In genomic region chr13:49279112-49279511, GRCh38 we compare ENCODE assay signal across 24 cellular contexts. TPM values are rescaled to one million over a fixed set of nuclear protein-coding genes. Genes with fewer than 3 reads are reported as not detected.
DNase-seq lines count a peak whose midpoint lies in the region; ATAC-seq, FAIRE-seq and TF ChIP-seq lines count a peak whose summit lies in the region.
"Had no signal": no experiment of that assay in that cellular context is flagged by ENCODE, and none has a peak within 500 bp of the region (broad histone marks: within the 10 kb centered on the region; RNA-seq: fewer than 3 reads in every experiment).

No MANE protein-coding gene starts in this region.

- no peak for TF ChIP-seq EP300 in H1 (IDR thresholded peaks at IDR 0.05; ENCODE audit: borderline replicate concordance in 1 of 2, low read depth in 2 of 2, low read length in 2 of 2)

- H2BK12ac ChIP-seq in H1 (ENCODE audit: low read depth, low read length): no peak overlapping the region

- H2BK20ac ChIP-seq in IMR-90 (ENCODE audit: low read depth, low read length) (no peak overlapping the region), H1 (ENCODE audit: low read length) (peak overlapping the region; percentile 57; the same call in 1 of the 2 replicates)

- H2BK120ac ChIP-seq in IMR-90 (ENCODE audit: low read depth, low read length): no peak overlapping the region
- H2BK120ac ChIP-seq in H1 (replicated peaks; ENCODE audit: low read depth, low read length): no peak overlapping the region

- H3K4me1 Mint-ChIP-seq in nephron progenitor cell: peaks cover 7% of the 10 kb centered on the region
- H3K4me1 Mint-ChIP-seq: IgD-negative memory B cell had no signal

- no peaks in the 10 kb centered on the region for H3K79me2 ChIP-seq in H1 (ENCODE audit: control insufficient read depth in 1 of 2, insufficient read depth in 2 of 2, low read length in 2 of 2)

- intact Hi-C loops in IMR-90 (cut with micrococcal nuclease): no loop called here

- in situ Hi-C loops in IMR-90 (cut with MboI; ENCODE audit: low sequenced_read_pairs): no loop called here

- peak overlapping the region; percentile 51 for H3K27ac Mint-ChIP-seq in nephron progenitor cell
- H3K27ac Mint-ChIP-seq: CD4-positive, alpha-beta T cell; IgD-negative memory B cell had no signal

- peaks cover 3% of the 10 kb centered on the region; the same call in 1 of the 2 replicates for H3K9me1 ChIP-seq in IMR-90 (ENCODE audit: insufficient read depth, low read length)

- FAIRE-seq in GM19239 (lab: Jason Lieb, UNC) (peak; percentile 74), H1 (lab: Jason Lieb, UNC) (peak; percentile 13)
- FAIRE-seq: A549 had no signal

- H3K18ac ChIP-seq in IMR-90 (ENCODE audit: low read depth, low read length): no peak overlapping the region
- H3K18ac ChIP-seq in H1 (ENCODE audit: extremely low read depth, low read length): no peak overlapping the region

- peak overlapping the region; percentile 65 for H2AK9ac ChIP-seq in IMR-90 (replicated peaks; ENCODE audit: low read depth, low read length, poor library complexity)

- no peak for TF ChIP-seq POLR2A in IMR-90 (IDR thresholded peaks at IDR 0.05; ENCODE audit: low read depth, low read length)
- TF ChIP-seq POLR2A in H1 (IDR thresholded peaks at IDR 0.05; ENCODE audit: control extremely low read depth in 1 of 2, low read depth in 2 of 2, low read length in 2 of 2): no peak

- no peak overlapping the region for H3K4me3 Mint-ChIP-seq in nephron progenitor cell
- H3K4me3 Mint-ChIP-seq: CD4-positive, alpha-beta T cell had no signal

- WGBS in IMR-90 (ENCODE audit: extremely low coverage in 2 of 2, insufficient read length in 1 of 2), 2 experiments: 56% methylated on average over 4 of the region's 5 CpGs; no CpG with 5 or more reads in 1 of the 2 experiments
- WGBS in H1 (ENCODE audit: extremely low coverage in 1 of 2, insufficient coverage in 1 of 2, insufficient read length in 1 of 2, insufficient replicate concordance in 2 of 2, low coverage in 1 of 2, low lambda C conversion rate in 2 of 2, missing lambda C conversion rate in 1 of 2), 2 experiments: 68% methylated on average over 5 of the region's 5 CpGs; no CpG with 5 or more reads in 1 of the 2 experiments

- H3K27me3 ChIP-seq in IMR-90 (ENCODE audit: control insufficient read depth, insufficient read depth, low read length) (no peaks in the 10 kb centered on the region), H1 (replicated peaks in 1 of 4; ENCODE audit: control insufficient read depth in 3 of 4, extremely low read depth in 1 of 4, insufficient read depth in 3 of 4, low read length in 3 of 4) (no peaks in the 10 kb centered on the region)

- TF ChIP-seq CTCF in IMR-90 (conservative IDR thresholded peaks at IDR 0.05; ENCODE audit: low read depth, low read length) (no peak), H1 (IDR thresholded peaks at IDR 0.05; ENCODE audit: control extremely low read depth in 1 of 3, insufficient read depth in 1 of 3, low read depth in 1 of 3, low read length in 3 of 3) (no peak), nephron progenitor cell (IDR thresholded peaks at IDR 0.05) (no peak)

- H2BK15ac ChIP-seq in IMR-90 (ENCODE audit: low read depth, low read length) (no peak overlapping the region), H1 (ENCODE audit: low read length) (no peak overlapping the region)

- no peak overlapping the region for H3K4ac ChIP-seq in IMR-90 (ENCODE audit: low read depth, low read length)
- H3K4ac ChIP-seq in H1 (replicated peaks; ENCODE audit: insufficient read length, low read depth, low read length): no peak overlapping the region

- no TSS peak for BruUV-seq in IMR-90 (replicated peaks; lab: Mats Ljungman, UMichigan)

- H3K9me3 ChIP-seq in IMR-90 (ENCODE audit: control insufficient read depth, insufficient read depth, low read length): no peaks in the 10 kb centered on the region
- no peaks in the 10 kb centered on the region for H3K9me3 ChIP-seq in H1 (ENCODE audit: insufficient read depth in 2 of 2, low read depth in 1 of 2, low read length in 1 of 2)
- H3K9me3 ChIP-seq: A549, HAP-1 had no signal

- H3K9ac ChIP-seq in IMR-90 (ENCODE audit: low read depth, low read length): no peak overlapping the region
- no peak overlapping the region for H3K9ac ChIP-seq in H1 (replicated peaks in 1 of 4; ENCODE audit: extremely low read depth in 1 of 4, low read depth in 3 of 4, low read length in 3 of 4)
- H3K9ac ChIP-seq: GM23248 had no signal

- POLR2A ChIA-PET in IMR-90 (lab: Charles Lee; ENCODE audit: unreplicated experiment): no interaction called here
- POLR2A ChIA-PET in H1 (lab: Charles Lee; ENCODE audit: partially characterized antibody): interaction anchor here (0.6 kb wide), 1 partner anchor 15 kb away, joined by 3 read pairs; no protein-coding TSS in a partner anchor

- TF ChIP-seq RAD21 in IMR-90 (IDR thresholded peaks at IDR 0.05; ENCODE audit: low read length) (no peak), H1 (IDR thresholded peaks at IDR 0.05 in 1 of 2, conservative IDR thresholded peaks at IDR 0.05 in 1 of 2; ENCODE audit: low read depth in 2 of 2, low read length in 2 of 2) (no peak)

- H4K91ac ChIP-seq in IMR-90 (ENCODE audit: insufficient read depth, low read depth, low read length) (no peak overlapping the region), H1 (replicated peaks; ENCODE audit: insufficient read length, low read length) (no peak overlapping the region)

- no peak overlapping the region for H3K27ac ChIP-seq in IMR-90 (ENCODE audit: insufficient read depth, low read length)
- no peak overlapping the region for H3K27ac ChIP-seq in H1 (ENCODE audit: low read depth, low read length)
- H3K27ac ChIP-seq: 22Rv1, A549, C4-2B, GM23248, HL-60 had no signal

- H3K9me3 Mint-ChIP-seq in nephron progenitor cell: no peaks in the 10 kb centered on the region
- H3K9me3 Mint-ChIP-seq: CD4-positive, alpha-beta T cell; IgD-negative memory B cell had no signal

- H3K36me3 Mint-ChIP-seq in nephron progenitor cell (ENCODE audit: low read depth): no peaks in the 10 kb centered on the region

- H2AK5ac ChIP-seq in IMR-90 (ENCODE audit: low read depth, low read length) (no peak overlapping the region), H1 (ENCODE audit: low read depth, low read length) (no peak overlapping the region)

- H3K56ac ChIP-seq in IMR-90 (ENCODE audit: extremely low read depth, insufficient read depth, low read length) (no peak overlapping the region), H1 (replicated peaks; ENCODE audit: insufficient read length, low read depth, low read length) (no peak overlapping the region)

- ATAC-seq in IMR-90 (ENCODE audit: low read depth) (no peak), GM21367 (IDR thresholded peaks at IDR 0.05; ENCODE audit: unreplicated experiment) (no peak)
- ATAC-seq: A549 had no signal

- H4K20me1 ChIP-seq in IMR-90 (ENCODE audit: insufficient read depth, low read length) (no peaks in the 10 kb centered on the region), H1 (replicated peaks in 1 of 2; ENCODE audit: control insufficient read depth in 1 of 2, insufficient read depth in 2 of 2, low read length in 2 of 2) (no peaks in the 10 kb centered on the region)

- dilution Hi-C loops in IMR-90 (cut with HindIII; ENCODE audit: low sequenced_read_pairs, unreplicated experiment): no loop called here

- no peaks in the 10 kb centered on the region for H3K79me1 ChIP-seq in IMR-90 (ENCODE audit: low read depth in 1 of 2, low read length in 2 of 2)
- H3K79me1 ChIP-seq in H1 (ENCODE audit: low read depth, low read length): no peaks in the 10 kb centered on the region

- DNase-seq in GM19239 (ENCODE audit: insufficient read length, low spot score): no peak
- DNase-seq in IMR-90: no peak
- DNase-seq in H1 (ENCODE audit: low read depth in 1 of 2, low spot score in 2 of 2): no peak
- no peak for DNase-seq in nephron progenitor cell
- DNase-seq in NCI-H2227 treated with DMSO at 0.1 percent for 48 hours (lab: John Stamatoyannopoulos, UW): no peak
- DNase-seq in NCI-H510A (lab: John Stamatoyannopoulos, UW): no peak
- DNase-seq in COLO668 (lab: John Stamatoyannopoulos, UW; ENCODE audit: unreplicated experiment): no peak
- DNase-seq: AML-193; CD4-positive, alpha-beta T cell; DMS153; DMS79; GDM1; GM23248; KBM-7 had no signal

- H3K4me2 ChIP-seq in IMR-90 (ENCODE audit: low read depth, low read length) (no peak overlapping the region), H1 (ENCODE audit: insufficient read depth in 1 of 2, low read depth in 2 of 2, low read length in 2 of 2) (no peak overlapping the region)
- H3K4me2 ChIP-seq: A549 had no signal

- CTCF ChIA-PET in IMR-90 (lab: Yijun Ruan, JAX) (no interaction called here), H1 (lab: Charles Lee; ENCODE audit: partially characterized antibody) (interaction anchor here (1.6 to 4.3 kb wide), 8 partner anchors 11 to 63 kb away, joined by 5 to 47 read pairs (median 18); partner anchors contain the start of gene CDADC1)

- H3K4me3 ChIP-seq in IMR-90 (ENCODE audit: insufficient read depth, low read depth, low read length) (no peak overlapping the region), H1 (ENCODE audit: extremely low read depth in 1 of 4, insufficient read depth in 2 of 4, low read depth in 3 of 4, low read length in 4 of 4) (no peak overlapping the region)
- H3K4me3 ChIP-seq: A549, GM23248, HAP-1 had no signal

- H4K5ac ChIP-seq in IMR-90 (ENCODE audit: low read depth, low read length) (no peak overlapping the region), H1 (ENCODE audit: insufficient read length, low read depth, low read length) (no peak overlapping the region)

- H2BK5ac ChIP-seq in IMR-90 (ENCODE audit: low read depth, low read length, poor library complexity, severe bottlenecking) (no peak overlapping the region), H1 (ENCODE audit: low read depth, low read length) (no peak overlapping the region)

- H3K27me3 Mint-ChIP-seq in nephron progenitor cell (ENCODE audit: low read depth, poor library complexity): no peaks in the 10 kb centered on the region
- H3K27me3 Mint-ChIP-seq: CD4-positive, alpha-beta T cell; IgD-negative memory B cell had no signal

- no peak overlapping the region for H4K8ac ChIP-seq in IMR-90 (ENCODE audit: low read depth in 2 of 2, low read length in 2 of 2)
- no peak overlapping the region for H4K8ac ChIP-seq in H1 (ENCODE audit: extremely low read depth, insufficient read depth, low read length)

- no peaks in the 10 kb centered on the region for H3K36me3 ChIP-seq in IMR-90 (ENCODE audit: control insufficient read depth, insufficient read depth, low read length)
- no peaks in the 10 kb centered on the region for H3K36me3 ChIP-seq in H1 (ENCODE audit: control insufficient read depth in 2 of 4, insufficient read depth in 4 of 4, low read length in 3 of 4)
- H3K36me3 ChIP-seq: HAP-1 had no signal

- no peak overlapping the region for H3K14ac ChIP-seq in IMR-90 (replicated peaks; ENCODE audit: low read depth, low read length)
- no peak overlapping the region for H3K14ac ChIP-seq in H1 (ENCODE audit: insufficient read length)

- H3K23ac ChIP-seq in IMR-90 (ENCODE audit: low read depth, low read length) (no peak overlapping the region), H1 (ENCODE audit: insufficient read length) (no peak overlapping the region)

- H3K23me2 ChIP-seq in H1 (ENCODE audit: low read depth, low read length): no peaks in the 10 kb centered on the region; the same call in 1 of the 2 replicates

- peak overlapping the region; percentile 41 for H2AFZ ChIP-seq in IMR-90 (replicated peaks; ENCODE audit: low read length, poor library complexity)
- peak overlapping the region; percentile 48; the same call in 1 of the 2 replicates for H2AFZ ChIP-seq in H1 (ENCODE audit: low read length)
- H2AFZ ChIP-seq: GM23248 had no signal

- H3K4me1 ChIP-seq in IMR-90 (ENCODE audit: control insufficient read depth, insufficient read depth, low read length) (no peaks in the 10 kb centered on the region), H1 (replicated peaks in 1 of 4; ENCODE audit: control insufficient read depth in 3 of 4, insufficient read depth in 4 of 4, low read length in 3 of 4) (peaks cover 2 to 8% (median 4%) of the 10 kb centered on the region in 4 experiments; a peak in 2 of 7 replicates)

RNA-seq across cellular contexts. Expression of gene CDADC1, which starts 31.4 kb away (rescaled TPM):
- total RNA-seq in IMR-90 (2012; rRNA removed): 0.54 and 0.83 TPM in 2 replicates
- polyA plus RNA-seq in IMR-90 (2012; rRNA removed) (2.6 and 2.7 TPM in 2 replicates), H1 (2011; rRNA removed) (0.98 and 1.3 TPM in 2 replicates)
- 1.1 and 1.3 TPM in 2 replicates for polyA plus RNA-seq in IMR-90 (2012; cell fraction: cytosol; rRNA removed)
- 0.83 and 3.4 TPM in 2 replicates for polyA plus RNA-seq in IMR-90 (2012; cell fraction: nucleus; rRNA removed; ENCODE audit: low replicate concordance)
- 2.7 and 6.5 TPM in 2 replicates for total RNA-seq in H1 (2021; fragmentation: NEBNext Ultra II Directional; extraction: Animal tissue kit (Norgen Biotek cat#: 25700))
- polyA plus RNA-seq in H1 (2011; cell fraction: cytosol; rRNA removed): 2.1 TPM
- 2.2 TPM for polyA plus RNA-seq in H1 (2011; cell fraction: nucleus; rRNA removed)
- 2.8 to 6.3 TPM (median 3.3 TPM) in 4 replicates for polyA plus RNA-seq in H1 (2012, experiment 1 of 2)
- polyA plus RNA-seq in H1 (2012, experiment 2 of 2): 7.4 TPM
- 4.0 TPM for polyA plus RNA-seq in H1 (2013, experiment 1 of 2)
- polyA plus RNA-seq in H1 (2013, experiment 2 of 2): 3.5 TPM
- 0.93 and 1.7 TPM in 2 replicates for polyA minus RNA-seq in H1 (2011; rRNA and poly(A)+ RNA removed)
- 1.8 TPM for polyA minus RNA-seq in H1 (2011; cell fraction: cytosol; rRNA and poly(A)+ RNA removed)
- polyA minus RNA-seq in H1 (2011; cell fraction: nucleus; rRNA and poly(A)+ RNA removed): 3.1 TPM

RNA-seq across cellular contexts. Expression of gene MLNR, which starts 59.0 kb away (rescaled TPM):
- not detected in 2 replicates for total RNA-seq in IMR-90 (2012; rRNA removed)
- polyA plus RNA-seq in IMR-90 (2012; rRNA removed) (not detected in 2 replicates), H1 (2011; rRNA removed) (0.29 and 0.69 TPM in 2 replicates)
- polyA plus RNA-seq in IMR-90 (2012; cell fraction: cytosol; rRNA removed): 0.03 TPM in 1 of 2 replicates, not detected in the other
- polyA plus RNA-seq in IMR-90 (2012; cell fraction: nucleus; rRNA removed; ENCODE audit: low replicate concordance): not detected in 2 replicates
- total RNA-seq in H1 (2021; fragmentation: NEBNext Ultra II Directional; extraction: Animal tissue kit (Norgen Biotek cat#: 25700)): 0.24 TPM in 1 of 2 replicates, not detected in the other
- 0.16 TPM for polyA plus RNA-seq in H1 (2011; cell fraction: cytosol; rRNA removed)
- polyA plus RNA-seq in H1 (2011; cell fraction: nucleus; rRNA removed): 0.30 TPM
- polyA plus RNA-seq in H1 (2012, experiment 1 of 2): 0.13 to 0.24 TPM in 2 of 4 replicates, not detected in the others
- polyA plus RNA-seq in H1 (2012, experiment 2 of 2): not detected
- polyA plus RNA-seq in H1 (2013, experiment 1 of 2): 0.26 TPM
- polyA plus RNA-seq in H1 (2013, experiment 2 of 2): 0.20 TPM
- polyA minus RNA-seq in H1 (2011; rRNA and poly(A)+ RNA removed): 0.16 and 0.20 TPM in 2 replicates
- polyA minus RNA-seq in H1 (2011; cell fraction: cytosol; rRNA and poly(A)+ RNA removed): not detected
- 1.2 TPM for polyA minus RNA-seq in H1 (2011; cell fraction: nucleus; rRNA and poly(A)+ RNA removed)
- total RNA-seq: CD4-positive, alpha-beta T cell; Daoy; GM23248; HT1080 had no signal
- polyA plus RNA-seq: BJ, GM23248, IgD-negative memory B cell had no signal
